In the genomic region with DNA sequence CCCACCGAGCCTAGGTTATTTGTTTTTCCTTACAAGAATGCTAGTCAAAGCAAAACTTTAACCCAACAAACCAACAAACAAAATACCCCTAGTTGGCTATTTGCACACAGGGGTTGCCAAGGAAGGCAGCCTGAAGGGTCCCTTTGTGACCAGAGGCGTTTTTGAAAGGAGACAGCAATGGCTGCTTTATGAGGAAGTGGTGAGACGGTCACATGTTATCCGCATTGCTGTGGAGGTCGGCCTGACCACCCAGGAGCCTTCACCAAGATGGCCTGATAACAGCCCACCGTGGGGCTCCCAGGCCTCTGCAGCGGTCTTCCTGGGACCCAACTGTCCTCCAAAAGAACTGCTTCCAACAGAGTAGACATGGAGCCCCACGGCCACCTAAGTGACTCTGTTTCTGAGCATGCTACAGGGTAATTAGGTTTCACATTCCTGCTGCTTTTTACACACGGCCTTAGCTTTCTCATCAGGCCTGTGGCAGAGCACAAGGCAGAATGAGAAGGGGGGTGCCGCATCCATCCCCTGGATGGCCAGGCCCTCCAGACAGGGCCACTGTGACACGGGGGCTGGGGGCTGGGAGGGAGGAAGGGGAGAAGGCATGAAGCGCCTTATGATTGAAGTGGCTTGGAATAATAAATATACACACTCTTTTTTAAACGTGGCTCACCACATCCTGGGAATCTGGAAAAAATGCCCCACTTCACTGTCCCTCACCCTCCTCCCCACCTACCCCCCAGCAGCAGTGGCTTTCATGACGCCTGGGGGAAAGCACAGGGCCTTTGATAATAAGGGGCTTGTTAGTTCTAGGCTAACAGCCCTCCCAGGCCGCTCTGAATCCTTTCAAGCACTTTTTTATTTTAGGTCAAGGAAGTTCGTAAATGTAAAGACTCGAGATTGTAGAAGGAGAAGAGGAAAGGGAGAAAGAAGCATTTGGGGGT, we compare ENCODE assay signal across 17 cellular contexts.
A peak's percentile ranks its signal among the peaks of the same experiment; 100 is the strongest.
DNase-seq lines count a peak whose midpoint lies in the region; ATAC-seq and TF ChIP-seq lines count a peak whose summit lies in the region.
"Had no signal": no experiment of that assay in that cellular context is flagged by ENCODE, and none has a peak within 500 bp of the region (broad histone marks: within the 10 kb centered on the region; RNA-seq: fewer than 3 reads in every experiment).

No MANE protein-coding gene starts in this region.

- TF ChIP-seq CTCF in PC-3 (conservative IDR thresholded peaks at IDR 0.05; ENCODE audit: low read depth, low read length) (no peak), psoas muscle (IDR thresholded peaks at IDR 0.05) (no peak), hepatocyte (IDR thresholded peaks at IDR 0.05; ENCODE audit: poor library complexity) (no peak)

- H3K79me2 ChIP-seq in PC-3 (ENCODE audit: low read length) (no peaks in the 10 kb centered on the region), hepatocyte (no peaks in the 10 kb centered on the region)

- H3K9ac ChIP-seq in PC-3 (ENCODE audit: low read length), result no peak overlapping the region

- H3K9me3 ChIP-seq in PC-3 (ENCODE audit: low read length) (no peaks in the 10 kb centered on the region), psoas muscle (no peaks in the 10 kb centered on the region), hepatocyte (ENCODE audit: low read depth) (no peaks in the 10 kb centered on the region)
- H3K9me3 ChIP-seq: body of pancreas, prostate gland, upper lobe of left lung had no signal

- POLR2A ChIA-PET in PC-3 (lab: Charles Lee; ENCODE audit: unreplicated experiment), result no interaction called here

- intact Hi-C loops in PC-3 (cut with micrococcal nuclease) (loop anchor here (1.0 kb wide), 2 partner anchors 161 to 481 kb away; no protein-coding TSS in a partner anchor), psoas muscle (cut with DNase I) (loop anchor here (2.0 to 10.0 kb wide), 3 partner anchors 85 to 1455 kb away; a partner anchor contains a TSS)

- H3K27me3 ChIP-seq in PC-3 (ENCODE audit: low read length) (peaks cover 22% of the 10 kb centered on the region), psoas muscle (ENCODE audit: insufficient read depth in 3 of 3, low read length in 2 of 3) (no peaks in the 10 kb centered on the region), hepatocyte (no peaks in the 10 kb centered on the region)
- H3K27me3 ChIP-seq: body of pancreas, upper lobe of left lung had no signal

- 73 to 79% (median 75%) methylated on average over 16 to 17 of the region's 17 CpGs for WGBS in psoas muscle, 3 donors
- WGBS in hepatocyte (ENCODE audit: low lambda C conversion rate, missing lambda C conversion rate), result 66% methylated on average over 17 of the region's 17 CpGs

- H3K4me1 ChIP-seq in PC-3 (ENCODE audit: insufficient read depth, low read length) (peaks cover 3% of the 10 kb centered on the region), psoas muscle (peaks cover 8% of the 10 kb centered on the region), hepatocyte (ENCODE audit: insufficient read depth) (no peaks in the 10 kb centered on the region)
- H3K4me1 ChIP-seq: body of pancreas, prostate gland had no signal

- H3K4me3 ChIP-seq in PC-3 (ENCODE audit: low read length) (no peak overlapping the region), psoas muscle (no peak overlapping the region), hepatocyte (no peak overlapping the region)
- H3K4me3 ChIP-seq: body of pancreas, prostate gland, skin epidermis, upper lobe of left lung had no signal

- CTCF ChIA-PET in PC-3 (lab: Charles Lee), result interaction anchor here (0.7 to 1.1 kb wide), 2 partner anchors 160 to 372 kb away, joined by 4 to 8 read pairs; no protein-coding TSS in a partner anchor

- DNase-seq in NCI-H2227 (lab: John Stamatoyannopoulos, UW; ENCODE audit: unreplicated experiment), result peak; percentile 2
- no peak for DNase-seq in NCI-H2227 treated with DMSO at 0.1 percent for 48 hours (lab: John Stamatoyannopoulos, UW)
- DNase-seq in PC-3, result no peak
- DNase-seq in epidermal melanocyte (ENCODE audit: insufficient read length, low spot score), result peak; percentile 26
- DNase-seq in psoas muscle, result no peak
- no peak for DNase-seq in hepatocyte (ENCODE audit: low spot score)
- DNase-seq in SW 1271 (lab: John Stamatoyannopoulos, UW), result no peak
- no peak for DNase-seq in activated CD8-positive, alpha-beta memory T cell treated with anti-CD3 and anti-CD28 coated beads, Interleukin-2, amount 50 U/mL, for 4 hours
- DNase-seq: activated gamma-delta T cell, cerebellar nuclear complex, GDM1 had no signal

- ATAC-seq in PC-3, result no peak
- no peak for ATAC-seq in psoas muscle
- ATAC-seq: activated naive CD8-positive, alpha-beta T cell treated with anti-CD3 and anti-CD28 coated beads, Interleukin-2, amount 50 U/mL, for 24 hours had no signal

- H4K20me1 ChIP-seq in PC-3 (ENCODE audit: low read length), result no peaks in the 10 kb centered on the region
- no peaks in the 10 kb centered on the region for H4K20me1 ChIP-seq in hepatocyte (ENCODE audit: insufficient read depth, poor library complexity, severe bottlenecking)

- no peaks in the 10 kb centered on the region for H3K36me3 ChIP-seq in PC-3 (ENCODE audit: low read depth, low read length)
- peaks cover 0 to 29% of the 10 kb centered on the region in 2 donors for H3K36me3 ChIP-seq in psoas muscle (ENCODE audit: insufficient read depth in 1 of 2, low read depth in 1 of 2)
- H3K36me3 ChIP-seq in hepatocyte (replicated peaks; ENCODE audit: insufficient read depth, low read depth), result no peaks in the 10 kb centered on the region
- H3K36me3 ChIP-seq: prostate gland had no signal

- H2AFZ ChIP-seq in PC-3 (ENCODE audit: low read length) (peak overlapping the region; percentile 59; the same call in 1 of the 2 replicates), hepatocyte (no peak overlapping the region)

- no peak overlapping the region for H3K4me2 ChIP-seq in PC-3 (ENCODE audit: low read length)
- H3K4me2 ChIP-seq in hepatocyte, result no peak overlapping the region

- no TSS peak for BruUV-seq in PC-3 (replicated peaks; lab: Mats Ljungman, UMichigan)

- no peaks in the 10 kb centered on the region for H3K9me2 ChIP-seq in PC-3 (replicated peaks; ENCODE audit: low read length)
- H3K9me2 ChIP-seq in hepatocyte (replicated peaks; ENCODE audit: insufficient read depth), result no peaks in the 10 kb centered on the region

- no peaks in the 10 kb centered on the region for H3F3A ChIP-seq in PC-3 (ENCODE audit: low read length, unreplicated experiment)

- no peak overlapping the region for H3K27ac ChIP-seq in PC-3 (ENCODE audit: low read length)
- H3K27ac ChIP-seq in psoas muscle, result peak overlapping the region; percentile 4
- no peak overlapping the region for H3K27ac ChIP-seq in hepatocyte
- H3K27ac ChIP-seq: body of pancreas, epithelial cell of prostate, prostate gland, skin epidermis had no signal

Comparison
In these comparisons a context has a peak if more than half of its experiments do, and no peak if none do; other contexts are left out.
1. DNase-seq: peak in NCI-H2227 (single experiment) and epidermal melanocyte (single experiment); none in NCI-H2227 treated with DMSO at 0.1 percent for 48 hours (single experiment), PC-3 (single experiment), psoas muscle (0 of 2), hepatocyte (single experiment), SW 1271 (0 of 2) and activated CD8-positive, alpha-beta memory T cell treated with anti-CD3 and anti-CD28 coated beads, Interleukin-2, amount 50 U/mL, for 4 hours (single experiment).